1 cellular context compared by ENCODE assay signal in the genomic region with DNA sequence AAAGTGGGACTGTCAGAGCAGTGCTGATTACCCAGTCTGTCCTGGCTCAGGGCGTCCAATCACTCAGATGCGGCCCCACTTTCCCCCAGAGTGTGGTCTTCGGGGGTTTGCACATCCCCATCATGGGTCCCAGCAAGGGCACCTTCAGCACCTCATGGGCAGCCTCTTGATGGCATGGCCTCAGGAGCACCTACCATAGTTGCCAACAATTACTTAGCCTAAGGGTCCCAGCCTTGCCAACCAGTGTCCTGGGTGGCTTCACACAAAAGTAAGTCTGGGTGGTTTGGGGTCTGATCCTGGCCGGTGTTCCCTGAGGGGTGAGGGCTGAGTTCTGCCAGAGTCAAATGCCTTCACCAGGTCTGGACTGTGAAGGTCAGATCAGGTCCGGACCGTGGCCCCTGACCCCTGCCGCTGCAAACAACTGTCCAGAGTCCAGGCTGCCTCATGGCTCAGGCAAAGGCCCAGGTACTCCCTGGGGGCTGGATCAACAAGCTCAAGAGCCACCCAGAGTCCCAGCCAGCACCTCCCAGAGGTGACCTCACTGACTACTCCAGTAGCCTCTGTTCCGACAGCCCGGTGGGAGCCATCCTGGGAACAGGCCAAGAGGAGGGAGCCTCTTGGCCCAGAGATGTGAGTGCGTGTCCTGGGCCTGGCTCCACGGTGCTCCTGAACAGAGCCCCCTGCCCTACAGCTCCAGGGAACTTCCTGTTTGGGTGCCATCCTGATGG.
TF ChIP-seq lines count a peak whose summit lies in the region.

No MANE protein-coding gene starts in this region.

TF ChIP-seq in HepG2, 621 proteins besides CTCF, POLR2A, EP300 and RAD21 (continued from another document and continues in another):
- TF ChIP-seq ZNF740 (CRISPR knock-in tag; IDR thresholded peaks at IDR 0.05) (no peak), HES4 (CRISPR knock-in tag; IDR thresholded peaks at IDR 0.05; ENCODE audit: borderline replicate concordance) (no peak), IRF1 (CRISPR knock-in tag; IDR thresholded peaks at IDR 0.05; ENCODE audit: low read depth) (no peak), SALL2 (CRISPR knock-in tag; IDR thresholded peaks at IDR 0.05) (no peak), PRPF4 (IDR thresholded peaks at IDR 0.05; ENCODE audit: low read depth, low read length, poor library complexity, severe bottlenecking) (no peak), MYPOP (CRISPR knock-in tag; IDR thresholded peaks at IDR 0.05) (peak; percentile 21; the same call in 1 of the 2 replicates), ZBTB20 (CRISPR knock-in tag; IDR thresholded peaks at IDR 0.05; ENCODE audit: borderline replicate concordance, low read depth) (no peak; the same call in 1 of the 2 replicates), ZNF317 (CRISPR knock-in tag; IDR thresholded peaks at IDR 0.05) (0 out of 2 replicates have a peak, but pooled peaks have one; percentile 56), KDM2A (CRISPR knock-in tag; IDR thresholded peaks at IDR 0.05; ENCODE audit: borderline replicate concordance, low read depth) (no peak), SAP130 (CRISPR knock-in tag; IDR thresholded peaks at IDR 0.05; ENCODE audit: low read depth) (peak; percentile 72), ZNF446 (CRISPR knock-in tag; IDR thresholded peaks at IDR 0.05) (no peak), ZNF407 (CRISPR knock-in tag; IDR thresholded peaks at IDR 0.05; ENCODE audit: not compliant biosample characterization) (no peak), IRX3 (CRISPR knock-in tag; IDR thresholded peaks at IDR 0.05; ENCODE audit: borderline replicate concordance, low read depth) (no peak), KDM1A (CRISPR knock-in tag; IDR thresholded peaks at IDR 0.05) (peak; percentile 55; the same call in 1 of the 2 replicates), GZF1 (CRISPR knock-in tag; IDR thresholded peaks at IDR 0.05) (no peak)
- TF ChIP-seq, protein P1, sequence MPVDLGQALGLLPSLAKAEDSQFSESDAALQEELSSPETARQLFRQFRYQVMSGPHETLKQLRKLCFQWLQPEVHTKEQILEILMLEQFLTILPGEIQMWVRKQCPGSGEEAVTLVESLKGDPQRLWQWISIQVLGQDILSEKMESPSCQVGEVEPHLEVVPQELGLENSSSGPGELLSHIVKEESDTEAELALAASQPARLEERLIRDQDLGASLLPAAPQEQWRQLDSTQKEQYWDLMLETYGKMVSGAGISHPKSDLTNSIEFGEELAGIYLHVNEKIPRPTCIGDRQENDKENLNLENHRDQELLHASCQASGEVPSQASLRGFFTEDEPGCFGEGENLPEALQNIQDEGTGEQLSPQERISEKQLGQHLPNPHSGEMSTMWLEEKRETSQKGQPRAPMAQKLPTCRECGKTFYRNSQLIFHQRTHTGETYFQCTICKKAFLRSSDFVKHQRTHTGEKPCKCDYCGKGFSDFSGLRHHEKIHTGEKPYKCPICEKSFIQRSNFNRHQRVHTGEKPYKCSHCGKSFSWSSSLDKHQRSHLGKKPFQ (CRISPR knock-in tag; IDR thresholded peaks at IDR 0.05; ENCODE audit: insufficient replicate concordance) = peak; percentile 60
- TF ChIP-seq, protein P2, sequence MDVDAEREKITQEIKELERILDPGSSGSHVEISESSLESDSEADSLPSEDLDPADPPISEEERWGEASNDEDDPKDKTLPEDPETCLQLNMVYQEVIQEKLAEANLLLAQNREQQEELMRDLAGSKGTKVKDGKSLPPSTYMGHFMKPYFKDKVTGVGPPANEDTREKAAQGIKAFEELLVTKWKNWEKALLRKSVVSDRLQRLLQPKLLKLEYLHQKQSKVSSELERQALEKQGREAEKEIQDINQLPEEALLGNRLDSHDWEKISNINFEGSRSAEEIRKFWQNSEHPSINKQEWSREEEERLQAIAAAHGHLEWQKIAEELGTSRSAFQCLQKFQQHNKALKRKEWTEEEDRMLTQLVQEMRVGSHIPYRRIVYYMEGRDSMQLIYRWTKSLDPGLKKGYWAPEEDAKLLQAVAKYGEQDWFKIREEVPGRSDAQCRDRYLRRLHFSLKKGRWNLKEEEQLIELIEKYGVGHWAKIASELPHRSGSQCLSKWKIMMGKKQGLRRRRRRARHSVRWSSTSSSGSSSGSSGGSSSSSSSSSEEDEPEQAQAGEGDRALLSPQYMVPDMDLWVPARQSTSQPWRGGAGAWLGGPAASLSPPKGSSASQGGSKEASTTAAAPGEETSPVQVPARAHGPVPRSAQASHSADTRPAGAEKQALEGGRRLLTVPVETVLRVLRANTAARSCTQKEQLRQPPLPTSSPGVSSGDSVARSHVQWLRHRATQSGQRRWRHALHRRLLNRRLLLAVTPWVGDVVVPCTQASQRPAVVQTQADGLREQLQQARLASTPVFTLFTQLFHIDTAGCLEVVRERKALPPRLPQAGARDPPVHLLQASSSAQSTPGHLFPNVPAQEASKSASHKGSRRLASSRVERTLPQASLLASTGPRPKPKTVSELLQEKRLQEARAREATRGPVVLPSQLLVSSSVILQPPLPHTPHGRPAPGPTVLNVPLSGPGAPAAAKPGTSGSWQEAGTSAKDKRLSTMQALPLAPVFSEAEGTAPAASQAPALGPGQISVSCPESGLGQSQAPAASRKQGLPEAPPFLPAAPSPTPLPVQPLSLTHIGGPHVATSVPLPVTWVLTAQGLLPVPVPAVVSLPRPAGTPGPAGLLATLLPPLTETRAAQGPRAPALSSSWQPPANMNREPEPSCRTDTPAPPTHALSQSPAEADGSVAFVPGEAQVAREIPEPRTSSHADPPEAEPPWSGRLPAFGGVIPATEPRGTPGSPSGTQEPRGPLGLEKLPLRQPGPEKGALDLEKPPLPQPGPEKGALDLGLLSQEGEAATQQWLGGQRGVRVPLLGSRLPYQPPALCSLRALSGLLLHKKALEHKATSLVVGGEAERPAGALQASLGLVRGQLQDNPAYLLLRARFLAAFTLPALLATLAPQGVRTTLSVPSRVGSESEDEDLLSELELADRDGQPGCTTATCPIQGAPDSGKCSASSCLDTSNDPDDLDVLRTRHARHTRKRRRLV (CRISPR knock-in tag; IDR thresholded peaks at IDR 0.05) = no peak
- TF ChIP-seq, protein P3, sequence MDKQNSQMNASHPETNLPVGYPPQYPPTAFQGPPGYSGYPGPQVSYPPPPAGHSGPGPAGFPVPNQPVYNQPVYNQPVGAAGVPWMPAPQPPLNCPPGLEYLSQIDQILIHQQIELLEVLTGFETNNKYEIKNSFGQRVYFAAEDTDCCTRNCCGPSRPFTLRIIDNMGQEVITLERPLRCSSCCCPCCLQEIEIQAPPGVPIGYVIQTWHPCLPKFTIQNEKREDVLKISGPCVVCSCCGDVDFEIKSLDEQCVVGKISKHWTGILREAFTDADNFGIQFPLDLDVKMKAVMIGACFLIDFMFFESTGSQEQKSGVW (CRISPR knock-in tag; IDR thresholded peaks at IDR 0.05; ENCODE audit: borderline replicate concordance) = no peak
- TF ChIP-seq, protein P4, sequence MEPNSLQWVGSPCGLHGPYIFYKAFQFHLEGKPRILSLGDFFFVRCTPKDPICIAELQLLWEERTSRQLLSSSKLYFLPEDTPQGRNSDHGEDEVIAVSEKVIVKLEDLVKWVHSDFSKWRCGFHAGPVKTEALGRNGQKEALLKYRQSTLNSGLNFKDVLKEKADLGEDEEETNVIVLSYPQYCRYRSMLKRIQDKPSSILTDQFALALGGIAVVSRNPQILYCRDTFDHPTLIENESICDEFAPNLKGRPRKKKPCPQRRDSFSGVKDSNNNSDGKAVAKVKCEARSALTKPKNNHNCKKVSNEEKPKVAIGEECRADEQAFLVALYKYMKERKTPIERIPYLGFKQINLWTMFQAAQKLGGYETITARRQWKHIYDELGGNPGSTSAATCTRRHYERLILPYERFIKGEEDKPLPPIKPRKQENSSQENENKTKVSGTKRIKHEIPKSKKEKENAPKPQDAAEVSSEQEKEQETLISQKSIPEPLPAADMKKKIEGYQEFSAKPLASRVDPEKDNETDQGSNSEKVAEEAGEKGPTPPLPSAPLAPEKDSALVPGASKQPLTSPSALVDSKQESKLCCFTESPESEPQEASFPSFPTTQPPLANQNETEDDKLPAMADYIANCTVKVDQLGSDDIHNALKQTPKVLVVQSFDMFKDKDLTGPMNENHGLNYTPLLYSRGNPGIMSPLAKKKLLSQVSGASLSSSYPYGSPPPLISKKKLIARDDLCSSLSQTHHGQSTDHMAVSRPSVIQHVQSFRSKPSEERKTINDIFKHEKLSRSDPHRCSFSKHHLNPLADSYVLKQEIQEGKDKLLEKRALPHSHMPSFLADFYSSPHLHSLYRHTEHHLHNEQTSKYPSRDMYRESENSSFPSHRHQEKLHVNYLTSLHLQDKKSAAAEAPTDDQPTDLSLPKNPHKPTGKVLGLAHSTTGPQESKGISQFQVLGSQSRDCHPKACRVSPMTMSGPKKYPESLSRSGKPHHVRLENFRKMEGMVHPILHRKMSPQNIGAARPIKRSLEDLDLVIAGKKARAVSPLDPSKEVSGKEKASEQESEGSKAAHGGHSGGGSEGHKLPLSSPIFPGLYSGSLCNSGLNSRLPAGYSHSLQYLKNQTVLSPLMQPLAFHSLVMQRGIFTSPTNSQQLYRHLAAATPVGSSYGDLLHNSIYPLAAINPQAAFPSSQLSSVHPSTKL (CRISPR knock-in tag; IDR thresholded peaks at IDR 0.05) = peak; percentile 80
- TF ChIP-seq, protein P5, sequence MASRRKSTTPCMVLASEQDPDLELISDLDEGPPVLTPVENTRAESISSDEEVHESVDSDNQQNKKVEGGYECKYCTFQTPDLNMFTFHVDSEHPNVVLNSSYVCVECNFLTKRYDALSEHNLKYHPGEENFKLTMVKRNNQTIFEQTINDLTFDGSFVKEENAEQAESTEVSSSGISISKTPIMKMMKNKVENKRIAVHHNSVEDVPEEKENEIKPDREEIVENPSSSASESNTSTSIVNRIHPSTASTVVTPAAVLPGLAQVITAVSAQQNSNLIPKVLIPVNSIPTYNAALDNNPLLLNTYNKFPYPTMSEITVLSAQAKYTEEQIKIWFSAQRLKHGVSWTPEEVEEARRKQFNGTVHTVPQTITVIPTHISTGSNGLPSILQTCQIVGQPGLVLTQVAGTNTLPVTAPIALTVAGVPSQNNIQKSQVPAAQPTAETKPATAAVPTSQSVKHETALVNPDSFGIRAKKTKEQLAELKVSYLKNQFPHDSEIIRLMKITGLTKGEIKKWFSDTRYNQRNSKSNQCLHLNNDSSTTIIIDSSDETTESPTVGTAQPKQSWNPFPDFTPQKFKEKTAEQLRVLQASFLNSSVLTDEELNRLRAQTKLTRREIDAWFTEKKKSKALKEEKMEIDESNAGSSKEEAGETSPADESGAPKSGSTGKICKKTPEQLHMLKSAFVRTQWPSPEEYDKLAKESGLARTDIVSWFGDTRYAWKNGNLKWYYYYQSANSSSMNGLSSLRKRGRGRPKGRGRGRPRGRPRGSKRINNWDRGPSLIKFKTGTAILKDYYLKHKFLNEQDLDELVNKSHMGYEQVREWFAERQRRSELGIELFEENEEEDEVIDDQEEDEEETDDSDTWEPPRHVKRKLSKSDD (CRISPR knock-in tag; IDR thresholded peaks at IDR 0.05; ENCODE audit: low read depth) = no peak
